7 cellular contexts compared by ENCODE assay signal in genomic region chr7:25851332-25852248, GRCh38.
A peak's percentile ranks its signal among the peaks of the same experiment; 100 is the strongest.
DNase-seq lines count a peak whose midpoint lies in the region; ATAC-seq and TF ChIP-seq lines count a peak whose summit lies in the region.

No MANE protein-coding gene starts in this region.

- H3K4me3 ChIP-seq in GM12864 (ENCODE audit: low read depth, low read length), result no peak overlapping the region
- H3K4me3 ChIP-seq in duodenal mucosa (ENCODE audit: low read depth in 1 of 2, low read length in 2 of 2), result no peak overlapping the region
- no peak overlapping the region for H3K4me3 ChIP-seq in right lobe of liver

- H3K9me3 ChIP-seq in duodenal mucosa (ENCODE audit: control insufficient read depth in 1 of 2, low read length in 2 of 2), result no peaks in the 10 kb centered on the region
- H3K9me3 ChIP-seq in right lobe of liver, result no peaks in the 10 kb centered on the region

- ATAC-seq in HG02885 (IDR thresholded peaks at IDR 0.05; ENCODE audit: poor library complexity, unreplicated experiment) (peak; percentile 58), right lobe of liver (peak; percentile 93 to 97 (median 95))
- peak; percentile 47 for ATAC-seq in activated CD4-positive, alpha-beta T cell treated with anti-CD3 and anti-CD28 coated beads for 36 hours

- DNase-seq in GM12864 (ENCODE audit: low read depth) (peak; percentile 25), NCI-H226 (peak; percentile 77), right lobe of liver (peak; percentile 77 to 85 (median 77))
- peak; percentile 84 for DNase-seq in activated CD4-positive, alpha-beta T cell treated with anti-CD3 and anti-CD28 coated beads for 36 hours
- DNase-seq in stimulated activated CD4-positive, alpha-beta T cell treated with anti-CD3 and anti-CD28 coated beads, Interleukin-4, amount 100 ng/mL, for 4 hours, result peak; percentile 43 to 45

- CTCF ChIA-PET in activated CD4-positive, alpha-beta T cell treated with anti-CD3 and anti-CD28 coated beads for 36 hours (lab: Charles Lee), result interaction anchor here (0.6 to 3.9 kb wide), 21 partner anchors 8 to 1345 kb away, joined by 3 to 25 read pairs (median 3); no protein-coding TSS in a partner anchor

- H3K9me3 Mint-ChIP-seq in activated CD4-positive, alpha-beta T cell treated with anti-CD3 and anti-CD28 coated beads for 36 hours (ENCODE audit: low read depth), result no peaks in the 10 kb centered on the region

- TF ChIP-seq CTCF in GM12864 (IDR thresholded peaks at IDR 0.05; ENCODE audit: low read depth, low read length, missing control alignments) (peak; percentile 84), right lobe of liver (IDR thresholded peaks at IDR 0.05) (peak; percentile 71 to 87 (median 79))

- H3K27ac Mint-ChIP-seq in activated CD4-positive, alpha-beta T cell treated with anti-CD3 and anti-CD28 coated beads for 36 hours, result peak overlapping the region; percentile 16

- intact Hi-C loops in activated CD4-positive, alpha-beta T cell treated with anti-CD3 and anti-CD28 coated beads for 36 hours (cut with DNase I, micrococcal nuclease), result loop anchor here (1.0 to 10.0 kb wide), 8 partner anchors 124 to 1013 kb away; partner anchors contain the start of genes CYCS (in 1 of the 2) and SKAP2 (in 1 of the 2)
- intact Hi-C loops in right lobe of liver (cut with DNase I), result no loop called here

- peaks cover 48% of the 10 kb centered on the region for H3K27me3 Mint-ChIP-seq in activated CD4-positive, alpha-beta T cell treated with anti-CD3 and anti-CD28 coated beads for 36 hours

- POLR2A ChIA-PET in activated CD4-positive, alpha-beta T cell treated with anti-CD3 and anti-CD28 coated beads for 36 hours (lab: Charles Lee), result interaction anchor here (0.5 kb wide), 1 partner anchor 59 kb away, joined by 6 read pairs; no protein-coding TSS in a partner anchor

- H3K4me1 ChIP-seq in duodenal mucosa (ENCODE audit: control insufficient read depth in 1 of 2, insufficient read depth in 2 of 2, low read length in 2 of 2) (peaks cover 10 to 13% of the 10 kb centered on the region in 2 donors), right lobe of liver (peaks cover 0 to 8% (median 0%) of the 10 kb centered on the region in 4 donors)

- WGBS in right lobe of liver (ENCODE audit: insufficient coverage, low coverage, low lambda C conversion rate, missing lambda C conversion rate), result 35% methylated on average over 29 of the region's 34 CpGs

- H3K9ac ChIP-seq in duodenal mucosa (ENCODE audit: low read depth in 1 of 2, low read length in 2 of 2), result no peak overlapping the region

- H3K4me1 Mint-ChIP-seq in activated CD4-positive, alpha-beta T cell treated with anti-CD3 and anti-CD28 coated beads for 36 hours, result peaks cover 18% of the 10 kb centered on the region

- H3K27ac ChIP-seq in duodenal mucosa (ENCODE audit: low read depth, low read length), result peak overlapping the region; percentile 39
- H3K27ac ChIP-seq in right lobe of liver, result no peak overlapping the region

- TF ChIP-seq POLR2A in right lobe of liver (IDR thresholded peaks at IDR 0.05), result no peak

- H3K36me3 Mint-ChIP-seq in activated CD4-positive, alpha-beta T cell treated with anti-CD3 and anti-CD28 coated beads for 36 hours (ENCODE audit: low read depth), result peaks cover 2% of the 10 kb centered on the region

- no peaks in the 10 kb centered on the region for H3K36me3 ChIP-seq in duodenal mucosa (ENCODE audit: control insufficient read depth in 1 of 2, insufficient read depth in 2 of 2, low read length in 2 of 2)
- H3K36me3 ChIP-seq in right lobe of liver, result no peaks in the 10 kb centered on the region

- H3K27me3 ChIP-seq in duodenal mucosa (ENCODE audit: control insufficient read depth in 1 of 2, insufficient read depth in 2 of 2, low read length in 2 of 2) (peaks cover 53 to 57% of the 10 kb centered on the region in 2 donors), right lobe of liver (peaks cover 33 to 53% of the 10 kb centered on the region in 2 donors)

- peak overlapping the region; percentile 49 for H3K4me3 Mint-ChIP-seq in activated CD4-positive, alpha-beta T cell treated with anti-CD3 and anti-CD28 coated beads for 36 hours

Comparison
In these comparisons a context has a peak if more than half of its experiments do, and no peak if none do; other contexts are left out.
1. DNase-seq: peak in every context shown above with its lines; median percentile 84 in activated CD4-positive, alpha-beta T cell treated with anti-CD3 and anti-CD28 coated beads for 36 hours; 77 in NCI-H226; 77 in right lobe of liver; 44 in stimulated activated CD4-positive, alpha-beta T cell treated with anti-CD3 and anti-CD28 coated beads, Interleukin-4, amount 100 ng/mL, for 4 hours; 25 in GM12864.
2. intact Hi-C loops: an anchor here in activated CD4-positive, alpha-beta T cell treated with anti-CD3 and anti-CD28 coated beads for 36 hours (1.0 to 10.0 kb wide); none called in right lobe of liver.